9 cellular contexts compared by ENCODE assay signal in genomic region chr7:23107781-23108180, GRCh38. TPM values are rescaled to one million over a fixed set of nuclear protein-coding genes. Genes with fewer than 3 reads are reported as not detected.
DNase-seq lines count a peak whose midpoint lies in the region; ATAC-seq and TF ChIP-seq lines count a peak whose summit lies in the region.
"Had no signal": no experiment of that assay in that cellular context is flagged by ENCODE, and none has a peak within 500 bp of the region (broad histone marks: within the 10 kb centered on the region; RNA-seq: fewer than 3 reads in every experiment).

No MANE protein-coding gene starts in this region.

- H3K27ac Mint-ChIP-seq in osteocyte (ENCODE audit: unreplicated experiment) = peak overlapping the region; percentile 14

- H3K36me3 Mint-ChIP-seq in osteocyte (ENCODE audit: unreplicated experiment) = peaks cover 6% of the 10 kb centered on the region

- H3K4me3 Mint-ChIP-seq in osteocyte (ENCODE audit: unreplicated experiment) = peak overlapping the region; percentile 98

- H3K27me3 Mint-ChIP-seq in osteocyte (ENCODE audit: unreplicated experiment) = no peaks in the 10 kb centered on the region

- no peak overlapping the region for H3K27ac ChIP-seq in HEK293 (ENCODE audit: extremely low read depth, low read depth, low read length)

- H3K9me3 Mint-ChIP-seq in osteocyte (ENCODE audit: unreplicated experiment) = no peaks in the 10 kb centered on the region

- CTCF ChIA-PET in HEK293 (lab: Yijun Ruan, JAX) = interaction anchor here (1.8 kb wide), 1 partner anchor 22 kb away, joined by 7 read pairs; no protein-coding TSS in a partner anchor

- no peaks in the 10 kb centered on the region for H3K9me3 ChIP-seq in HEK293 (ENCODE audit: control insufficient read depth, insufficient read depth, low read depth, low read length)
- H3K9me3 ChIP-seq: adrenal gland had no signal

- DNase-seq in fibroblast of villous mesenchyme (ENCODE audit: low read depth) (no peak), osteocyte (ENCODE audit: extremely low spot score, unreplicated experiment) (no peak), DMS 273 (lab: John Stamatoyannopoulos, UW; ENCODE audit: unreplicated experiment) (no peak), T1000 (lab: John Stamatoyannopoulos, UW) (no peak), SKM-1 treated with dmso at 0.1 percent for 144 hours (lab: John Stamatoyannopoulos, UW; ENCODE audit: unreplicated experiment) (no peak)
- DNase-seq: adrenal gland had no signal

- POLR2A ChIA-PET in HEK293 (lab: Yijun Ruan, JAX) = interaction anchor here (2.1 kb wide), 1 partner anchor 22 kb away, joined by 9 read pairs; no protein-coding TSS in a partner anchor

- H3K4me3 ChIP-seq in HEK293 (ENCODE audit: low read depth, low read length) (peak overlapping the region; percentile 98; the same call in 1 of the 2 replicates), WI38 (ENCODE audit: low read depth, low read length) (peak overlapping the region; percentile 80), fibroblast of villous mesenchyme (ENCODE audit: low read depth, low read length) (peak overlapping the region; percentile 97)

- peaks cover 30% of the 10 kb centered on the region for H3K4me1 Mint-ChIP-seq in osteocyte (ENCODE audit: unreplicated experiment)

- no peaks in the 10 kb centered on the region; the same call in 1 of the 2 replicates for H3K4me1 ChIP-seq in HEK293 (ENCODE audit: control insufficient read depth, insufficient read depth, low read length)

- H3K36me3 ChIP-seq in HEK293 (ENCODE audit: control insufficient read depth in 2 of 2, insufficient read depth in 1 of 2, low read length in 2 of 2) = no peaks in the 10 kb centered on the region
- H3K36me3 ChIP-seq: adrenal gland had no signal

- TF ChIP-seq CTCF in HEK293 (tag by site-specific recombination; IDR thresholded peaks at IDR 0.05) = no peak
- TF ChIP-seq CTCF in WI38 (IDR thresholded peaks at IDR 0.05; ENCODE audit: low read depth, low read length) = no peak
- TF ChIP-seq CTCF in fibroblast of villous mesenchyme (IDR thresholded peaks at IDR 0.05; ENCODE audit: insufficient read depth, low read depth, low read length) = no peak
- TF ChIP-seq CTCF in osteocyte (IDR thresholded peaks at IDR 0.05) = no peak

- no peak for ATAC-seq in HG03025 (IDR thresholded peaks at IDR 0.05; ENCODE audit: low FRiP score, unreplicated experiment)

TF ChIP-seq in HEK293, 187 proteins besides CTCF, POLR2A, EP300 and RAD21:
- TF ChIP-seq ZNF776 (tag by site-specific recombination; IDR thresholded peaks at IDR 0.05; ENCODE audit: borderline replicate concordance) (no peak), ZNF174 (tag by site-specific recombination; IDR thresholded peaks at IDR 0.05) (no peak), GFI1B (tag by site-specific recombination; IDR thresholded peaks at IDR 0.05) (no peak), ZNF645 (tag by site-specific recombination; IDR thresholded peaks at IDR 0.05) (no peak), ZBTB49 (tag by site-specific recombination; IDR thresholded peaks at IDR 0.05; ENCODE audit: low read depth) (no peak), ZNF544 (tag by site-specific recombination; IDR thresholded peaks at IDR 0.05) (no peak), ZNF658 (tag by site-specific recombination; IDR thresholded peaks at IDR 0.05) (no peak), ZFP41 (tag by site-specific recombination; IDR thresholded peaks at IDR 0.05; ENCODE audit: borderline replicate concordance) (no peak)

RNA-seq across cellular contexts. Expression of gene KLHL7, which starts 2.2 kb away (rescaled TPM):
- total RNA-seq in fibroblast of villous mesenchyme (27.6 and 34.1 TPM in 2 replicates), osteocyte (48.1 and 50.2 TPM in 2 replicates)
